In genomic region chr14:21072102-21072501, GRCh38 we compare ENCODE assay signal across 8 cellular contexts. TPM values are rescaled to one million over a fixed set of nuclear protein-coding genes. Genes with fewer than 3 reads are reported as not detected.
A peak's percentile ranks its signal among the peaks of the same experiment; 100 is the strongest.
DNase-seq lines count a peak whose midpoint lies in the region; ATAC-seq and TF ChIP-seq lines count a peak whose summit lies in the region.

No MANE protein-coding gene starts in this region.

- no peak overlapping the region for H2AFZ ChIP-seq in PC-3 (ENCODE audit: low read length)

- H3K4me1 ChIP-seq in PC-3 (ENCODE audit: insufficient read depth, low read length): peaks cover 6% of the 10 kb centered on the region; the same call in 1 of the 2 replicates
- peaks cover 29 to 32% of the 10 kb centered on the region in 2 donors for H3K4me1 ChIP-seq in duodenal mucosa (ENCODE audit: control insufficient read depth in 1 of 2, insufficient read depth in 2 of 2, low read length in 2 of 2)
- H3K4me1 ChIP-seq in mucosa of stomach (ENCODE audit: control insufficient read depth, insufficient read depth, low read length): peaks cover 37% of the 10 kb centered on the region

- H3K27ac ChIP-seq in PC-3 (ENCODE audit: low read length) (no peak overlapping the region), duodenal mucosa (ENCODE audit: low read depth, low read length) (peak overlapping the region; percentile 74)

- peak overlapping the region; percentile 93; the same call in 1 of the 2 replicates for H3K4me2 ChIP-seq in PC-3 (ENCODE audit: low read length)

- ATAC-seq in PC-3 (no peak), GM19455 (IDR thresholded peaks at IDR 0.05; ENCODE audit: unreplicated experiment) (no peak)

- H3K36me3 ChIP-seq in PC-3 (ENCODE audit: low read depth, low read length) (no peaks in the 10 kb centered on the region), duodenal mucosa (ENCODE audit: control insufficient read depth in 1 of 2, insufficient read depth in 2 of 2, low read length in 2 of 2) (peaks cover 8 to 22% of the 10 kb centered on the region in 2 donors), mucosa of stomach (ENCODE audit: control insufficient read depth, insufficient read depth, low read length) (peaks cover 22% of the 10 kb centered on the region)

- no peak overlapping the region for H3K9ac ChIP-seq in PC-3 (ENCODE audit: low read length)
- H3K9ac ChIP-seq in duodenal mucosa (ENCODE audit: low read depth in 1 of 2, low read length in 2 of 2): peak overlapping the region; percentile 77 to 90
- peak overlapping the region; percentile 79 for H3K9ac ChIP-seq in mucosa of stomach (ENCODE audit: low read length)

- intact Hi-C loops in PC-3 (cut with micrococcal nuclease): no loop called here

- POLR2A ChIA-PET in PC-3 (lab: Charles Lee; ENCODE audit: unreplicated experiment): interaction anchor here (0.6 kb wide), 1 partner anchor 14 kb away, joined by 11 read pairs; no protein-coding TSS in a partner anchor

- no peaks in the 10 kb centered on the region for H4K20me1 ChIP-seq in PC-3 (ENCODE audit: low read length)

- H3F3A ChIP-seq in PC-3 (ENCODE audit: low read length, unreplicated experiment): no peaks in the 10 kb centered on the region

- BruUV-seq in PC-3 (replicated peaks; lab: Mats Ljungman, UMichigan): no TSS peak

- DNase-seq in ELF-1 (ENCODE audit: low read depth, low spot score): peak; percentile 29
- no peak for DNase-seq in PC-3
- DNase-seq in activated CD8-positive, alpha-beta memory T cell treated with anti-CD3 and anti-CD28 coated beads, Interleukin-2, amount 50 U/mL, for 4 hours: no peak
- no peak for DNase-seq in amniotic stem cell (lab: John Stamatoyannopoulos, UW)
- DNase-seq in retina: no peak

- H3K9me3 ChIP-seq in PC-3 (ENCODE audit: low read length) (no peaks in the 10 kb centered on the region), duodenal mucosa (ENCODE audit: control insufficient read depth in 1 of 2, low read length in 2 of 2) (no peaks in the 10 kb centered on the region), mucosa of stomach (ENCODE audit: control insufficient read depth, low read length) (no peaks in the 10 kb centered on the region)

- no peaks in the 10 kb centered on the region for H3K9me2 ChIP-seq in PC-3 (replicated peaks; ENCODE audit: low read length)

- H3K27me3 ChIP-seq in PC-3 (ENCODE audit: low read length): peaks cover 43% of the 10 kb centered on the region
- peaks cover 0 to 10% of the 10 kb centered on the region in 2 donors for H3K27me3 ChIP-seq in duodenal mucosa (ENCODE audit: control insufficient read depth in 1 of 2, insufficient read depth in 2 of 2, low read length in 2 of 2)
- H3K27me3 ChIP-seq in mucosa of stomach (ENCODE audit: control insufficient read depth, insufficient read depth, low read length): peaks cover 17% of the 10 kb centered on the region

- CTCF ChIA-PET in PC-3 (lab: Charles Lee): no interaction called here

- H3K79me2 ChIP-seq in PC-3 (ENCODE audit: low read length): no peaks in the 10 kb centered on the region

- H3K4me3 ChIP-seq in PC-3 (ENCODE audit: low read length) (no peak overlapping the region), duodenal mucosa (ENCODE audit: low read depth in 1 of 2, low read length in 2 of 2) (peak overlapping the region; percentile 81 to 94), mucosa of stomach (ENCODE audit: low read length) (peak overlapping the region; percentile 69)

- TF ChIP-seq CTCF in PC-3 (conservative IDR thresholded peaks at IDR 0.05; ENCODE audit: low read depth, low read length): no peak

RNA-seq across cellular contexts. Expression of gene ARHGEF40, which starts 2.0 kb away (rescaled TPM):
- 2.7 and 3.9 TPM in 2 replicates for total RNA-seq in PC-3 (2014; rRNA removed)

RNA-seq across cellular contexts. Expression of gene RNASE8, which starts 14.5 kb away (rescaled TPM):
- total RNA-seq in PC-3 (2014; rRNA removed): not detected in 2 replicates

RNA-seq across cellular contexts. Expression of gene ZNF219, which starts 26.4 kb away (rescaled TPM):
- total RNA-seq in PC-3 (2014; rRNA removed): 5.7 and 6.0 TPM in 2 replicates

RNA-seq across cellular contexts. Expression of gene TMEM253, which starts 28.8 kb away (rescaled TPM):
- not detected in 2 replicates for total RNA-seq in PC-3 (2014; rRNA removed)

RNA-seq across cellular contexts. Expression of gene RNASE7, which starts 29.9 kb away (rescaled TPM):
- total RNA-seq in PC-3 (2014; rRNA removed): not detected in 2 replicates
